In the genomic region with DNA sequence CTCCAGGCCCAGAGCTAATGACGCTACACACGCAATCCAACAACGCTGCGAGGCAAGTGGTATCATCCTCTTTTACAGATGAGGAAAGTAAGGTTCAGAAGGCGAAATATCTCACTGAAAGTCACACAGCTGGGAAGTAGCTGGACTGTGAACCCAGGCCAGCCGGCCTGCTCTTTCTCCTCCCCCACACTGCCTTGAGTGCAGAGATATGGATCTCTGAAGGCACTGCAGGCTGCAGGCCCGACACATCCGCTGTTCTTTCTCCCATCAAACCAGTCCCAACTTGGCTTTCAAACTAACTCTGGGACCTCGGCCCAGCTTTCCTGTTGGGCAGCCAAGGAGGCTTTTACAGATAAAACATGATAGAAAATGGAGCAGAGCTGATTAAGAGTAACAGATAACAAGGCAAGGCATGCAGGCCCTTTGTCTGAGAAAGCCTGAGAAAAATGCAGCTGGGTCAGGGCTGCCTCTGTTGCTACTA, we compare ENCODE assay signal across 9 cellular contexts.
DNase-seq lines count a peak whose midpoint lies in the region; ATAC-seq, FAIRE-seq and TF ChIP-seq lines count a peak whose summit lies in the region.
"Had no signal": no experiment of that assay in that cellular context is flagged by ENCODE, and none has a peak within 500 bp of the region (broad histone marks: within the 10 kb centered on the region; RNA-seq: fewer than 3 reads in every experiment).

No MANE protein-coding gene starts in this region.

- FAIRE-seq in urothelium cell line (lab: Jason Lieb, UNC): no peak

- no peak overlapping the region for H3K4me3 Mint-ChIP-seq in HFFc6

- peak overlapping the region; percentile 49; the same call in 1 of the 2 replicates for H3K27ac Mint-ChIP-seq in HFFc6

- H3K9me3 Mint-ChIP-seq in HFFc6: no peaks in the 10 kb centered on the region

- no peaks in the 10 kb centered on the region for H3K36me3 Mint-ChIP-seq in HFFc6 (ENCODE audit: low read depth)

- intact Hi-C loops in adrenal gland (cut with DNase I) (no loop called here), spleen (cut with DNase I; ENCODE audit: low total_unique reads) (loop anchor here (10.0 kb wide), 1 partner anchor 62 kb away; no protein-coding TSS in a partner anchor)

- no peak for ATAC-seq in GM21381 (IDR thresholded peaks at IDR 0.05; ENCODE audit: unreplicated experiment)

- DNase-seq in HFFc6 (no peak), adrenal gland (peak; percentile 32 to 88 (median 74)), islet precursor cell (peak; percentile 94), spleen (no peak), urothelium cell line (ENCODE audit: low spot score) (no peak), SHP77 treated with DMSO at 0.1 percent for 48 hours (lab: John Stamatoyannopoulos, UW) (no peak), NCI-H2227 (lab: John Stamatoyannopoulos, UW; ENCODE audit: unreplicated experiment) (no peak)
- DNase-seq: T-helper 2 cell had no signal

- H3K27me3 ChIP-seq in adrenal gland: no peaks in the 10 kb centered on the region
- H3K27me3 ChIP-seq in spleen (replicated peaks in 1 of 7): no peaks in the 10 kb centered on the region

- H3K4me3 ChIP-seq in adrenal gland (no peak overlapping the region), spleen (no peak overlapping the region)

- TF ChIP-seq POLR2A in adrenal gland (IDR thresholded peaks at IDR 0.05): no peak
- TF ChIP-seq POLR2A in spleen (IDR thresholded peaks at IDR 0.05): no peak

- 48 to 56% (median 51%) methylated on average over 9 of the region's 9 CpGs for WGBS in adrenal gland, 4 donors
- 33 to 79% (median 67%) methylated on average over 9 of the region's 9 CpGs for WGBS in spleen, 5 donors

- TF ChIP-seq CTCF in HFFc6 (IDR thresholded peaks at IDR 0.05) (no peak), adrenal gland (IDR thresholded peaks at IDR 0.05) (no peak), spleen (IDR thresholded peaks at IDR 0.05 in 8 of 11, conservative IDR thresholded peaks at IDR 0.05 in 3 of 11) (no peak)

- peaks cover 14 to 36% of the 10 kb centered on the region in 2 donors for H3K4me1 ChIP-seq in adrenal gland (replicated peaks in 1 of 2)
- H3K4me1 ChIP-seq in spleen: peaks cover 44 to 92% (median 79%) of the 10 kb centered on the region in 6 donors

- peak overlapping the region in 4 of 5 donors; percentile 52 to 90 (median 76) for H3K27ac ChIP-seq in adrenal gland
- H3K27ac ChIP-seq in spleen: peak overlapping the region; percentile 49 to 84 (median 81)

- H3K9me3 ChIP-seq in adrenal gland (replicated peaks in 1 of 3) (no peaks in the 10 kb centered on the region), spleen (no peaks in the 10 kb centered on the region)

- H3K27me3 Mint-ChIP-seq in HFFc6 (ENCODE audit: insufficient read depth): peaks cover 6% of the 10 kb centered on the region; the same call in 1 of the 2 replicates

- H3K36me3 ChIP-seq in adrenal gland (replicated peaks in 1 of 2): no peaks in the 10 kb centered on the region
- H3K36me3 ChIP-seq in spleen: no peaks in the 10 kb centered on the region

- peaks cover 38% of the 10 kb centered on the region for H3K4me1 Mint-ChIP-seq in HFFc6 (ENCODE audit: low read depth)

Comparison
In these comparisons a context has a peak if more than half of its experiments do, and no peak if none do; other contexts are left out.
1. DNase-seq: peak in adrenal gland (7 of 7) and islet precursor cell (single experiment); none in HFFc6 (single experiment), spleen (single experiment), urothelium cell line (single experiment), SHP77 treated with DMSO at 0.1 percent for 48 hours (single experiment) and NCI-H2227 (single experiment).